ENCODE assay signal across 8 cellular contexts in the genomic region with DNA sequence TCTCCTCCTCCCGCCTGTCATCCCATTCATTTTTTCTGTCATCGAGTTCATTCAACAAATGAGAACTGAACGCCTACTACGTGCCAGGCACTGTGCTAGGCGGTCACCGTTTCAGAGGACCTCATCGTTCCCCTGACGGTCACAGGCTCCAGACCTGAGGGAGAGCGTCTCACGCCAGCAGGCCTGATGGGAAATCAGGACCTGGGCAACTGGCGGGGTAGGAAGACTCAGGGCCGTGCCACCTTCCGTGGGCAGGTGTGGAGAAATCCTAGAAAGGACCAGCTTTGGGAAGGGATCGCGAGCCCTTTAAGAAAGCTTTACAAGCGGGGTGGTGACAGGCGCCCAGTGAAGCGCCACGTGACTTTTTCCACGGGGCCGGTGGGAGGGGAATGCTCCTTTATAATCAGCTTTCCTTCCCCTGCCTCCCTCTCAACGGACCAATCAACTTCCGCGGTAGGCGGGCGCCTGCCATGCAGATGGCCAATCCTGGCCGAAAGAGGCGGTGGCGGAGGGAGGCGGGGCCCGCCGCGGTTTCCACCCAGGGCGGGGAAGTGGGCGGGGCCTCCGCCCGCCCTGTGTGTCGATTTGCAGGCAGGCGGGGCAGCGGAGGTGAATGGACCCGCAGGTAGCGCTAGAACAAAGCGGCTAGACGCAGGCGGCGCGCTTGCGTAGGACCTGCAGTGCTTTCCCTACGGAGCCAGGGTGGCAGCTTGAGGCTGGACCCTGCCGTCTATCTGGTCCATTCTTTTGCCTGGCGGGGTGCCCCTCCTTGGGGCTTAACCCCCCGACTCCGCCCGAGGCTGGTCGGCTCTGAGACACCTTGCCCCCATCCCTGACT. TPM values are rescaled to one million over a fixed set of nuclear protein-coding genes. Genes with fewer than 3 reads are reported as not detected.
DNase-seq lines count a peak whose midpoint lies in the region; ATAC-seq and TF ChIP-seq lines count a peak whose summit lies in the region.

No MANE protein-coding gene starts in this region.

- peak overlapping the region; percentile 66 to 76 for H3K9ac ChIP-seq in mucosa of rectum (ENCODE audit: low read depth in 1 of 2, low read length in 2 of 2)

- 0 to 1% methylated on average over 55 of the region's 55 CpGs for WGBS in esophagus, 2 donors

- H3K9me3 ChIP-seq in esophagus (ENCODE audit: control insufficient read depth in 2 of 2, insufficient read depth in 1 of 2, low read depth in 1 of 2, low read length in 1 of 2) (no peaks in the 10 kb centered on the region), mucosa of rectum (ENCODE audit: control insufficient read depth in 2 of 2, low read length in 2 of 2) (no peaks in the 10 kb centered on the region)

- H3K27ac ChIP-seq in esophagus (ENCODE audit: low read depth in 2 of 2, low read length in 1 of 2) (peak overlapping the region; percentile 97 to 99), mucosa of rectum (ENCODE audit: low read depth in 2 of 2, low read length in 2 of 2) (peak overlapping the region; percentile 89 to 93)

- ATAC-seq in GM21737 (IDR thresholded peaks at IDR 0.05; ENCODE audit: unreplicated experiment), result peak; percentile 73

- H3K27me3 ChIP-seq in esophagus (ENCODE audit: control insufficient read depth in 1 of 2, insufficient read depth in 2 of 2, low read length in 2 of 2), result no peaks in the 10 kb centered on the region
- H3K27me3 ChIP-seq in mucosa of rectum (ENCODE audit: control insufficient read depth in 2 of 2, insufficient read depth in 2 of 2, low read length in 2 of 2), result no peaks in the 10 kb centered on the region

- H3K36me3 ChIP-seq in esophagus (ENCODE audit: control insufficient read depth in 2 of 2, insufficient read depth in 2 of 2, low read length in 1 of 2) (peaks cover 0 to 12% of the 10 kb centered on the region in 2 donors), mucosa of rectum (ENCODE audit: control insufficient read depth in 2 of 2, insufficient read depth in 2 of 2, low read length in 2 of 2) (peaks cover 0 to 4% of the 10 kb centered on the region in 2 donors)

- DNase-seq in DMS79 (lab: John Stamatoyannopoulos, UW) (peak; percentile 79), KG1 (lab: John Stamatoyannopoulos, UW) (peak; percentile 96)
- DNase-seq in activated T-cell treated with anti-CD3 and anti-CD28 coated beads, Interleukin-2, amount 50 U/mL, for 48 hours, result peak; percentile 100
- DNase-seq in stimulated activated CD8-positive, alpha-beta memory T cell treated with anti-CD3 and anti-CD28 coated beads, Interleukin-4, amount 100 ng/mL, for 4 hours (ENCODE audit: low read depth in 2 of 2, low spot score in 1 of 2), result peak; percentile 97 to 99

- H3K4me3 ChIP-seq in esophagus (ENCODE audit: low read depth in 1 of 2, low read length in 2 of 2) (peak overlapping the region; percentile 59 to 91), mucosa of rectum (ENCODE audit: low read length in 2 of 2) (peak overlapping the region; percentile 68 to 76)

- H3K4me1 ChIP-seq in esophagus (ENCODE audit: control insufficient read depth in 2 of 2, insufficient read depth in 2 of 2, low read length in 1 of 2) (peaks cover 8 to 48% of the 10 kb centered on the region in 2 donors), mucosa of rectum (ENCODE audit: control insufficient read depth in 2 of 2, insufficient read depth in 2 of 2, low read length in 2 of 2) (peaks cover 30 to 41% of the 10 kb centered on the region in 2 donors)

TF ChIP-seq in PFSK-1, 5 proteins besides CTCF, POLR2A, EP300 and RAD21:
- no peak for TF ChIP-seq FOXP2 (optimal IDR thresholded peaks at IDR 0.05; ENCODE audit: borderline replicate concordance, extremely low read depth, extremely low read length, insufficient read depth)
- TF ChIP-seq, protein P1, sequence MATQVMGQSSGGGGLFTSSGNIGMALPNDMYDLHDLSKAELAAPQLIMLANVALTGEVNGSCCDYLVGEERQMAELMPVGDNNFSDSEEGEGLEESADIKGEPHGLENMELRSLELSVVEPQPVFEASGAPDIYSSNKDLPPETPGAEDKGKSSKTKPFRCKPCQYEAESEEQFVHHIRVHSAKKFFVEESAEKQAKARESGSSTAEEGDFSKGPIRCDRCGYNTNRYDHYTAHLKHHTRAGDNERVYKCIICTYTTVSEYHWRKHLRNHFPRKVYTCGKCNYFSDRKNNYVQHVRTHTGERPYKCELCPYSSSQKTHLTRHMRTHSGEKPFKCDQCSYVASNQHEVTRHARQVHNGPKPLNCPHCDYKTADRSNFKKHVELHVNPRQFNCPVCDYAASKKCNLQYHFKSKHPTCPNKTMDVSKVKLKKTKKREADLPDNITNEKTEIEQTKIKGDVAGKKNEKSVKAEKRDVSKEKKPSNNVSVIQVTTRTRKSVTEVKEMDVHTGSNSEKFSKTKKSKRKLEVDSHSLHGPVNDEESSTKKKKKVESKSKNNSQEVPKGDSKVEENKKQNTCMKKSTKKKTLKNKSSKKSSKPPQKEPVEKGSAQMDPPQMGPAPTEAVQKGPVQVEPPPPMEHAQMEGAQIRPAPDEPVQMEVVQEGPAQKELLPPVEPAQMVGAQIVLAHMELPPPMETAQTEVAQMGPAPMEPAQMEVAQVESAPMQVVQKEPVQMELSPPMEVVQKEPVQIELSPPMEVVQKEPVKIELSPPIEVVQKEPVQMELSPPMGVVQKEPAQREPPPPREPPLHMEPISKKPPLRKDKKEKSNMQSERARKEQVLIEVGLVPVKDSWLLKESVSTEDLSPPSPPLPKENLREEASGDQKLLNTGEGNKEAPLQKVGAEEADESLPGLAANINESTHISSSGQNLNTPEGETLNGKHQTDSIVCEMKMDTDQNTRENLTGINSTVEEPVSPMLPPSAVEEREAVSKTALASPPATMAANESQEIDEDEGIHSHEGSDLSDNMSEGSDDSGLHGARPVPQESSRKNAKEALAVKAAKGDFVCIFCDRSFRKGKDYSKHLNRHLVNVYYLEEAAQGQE (IDR thresholded peaks at IDR 0.05; ENCODE audit: insufficient read depth in 1 of 2, low read depth in 2 of 2, low read length in 2 of 2), result no peak
- no peak for TF ChIP-seq TAF1 (IDR thresholded peaks at IDR 0.05; ENCODE audit: borderline replicate concordance, insufficient read depth, low read length)
- TF ChIP-seq POLR2AphosphoS5 (IDR thresholded peaks at IDR 0.05; ENCODE audit: low read depth, low read length), result 0 out of 2 replicates have a peak, but pooled peaks have one; percentile 36
- TF ChIP-seq SIN3A (IDR thresholded peaks at IDR 0.05; ENCODE audit: borderline replicate concordance, insufficient read depth, low read length), result peak; percentile 88; the same call in 1 of the 2 replicates
TF ChIP-seq in PFSK-1: peak in this region for 2.

RNA-seq across cellular contexts. Expression of a gene that starts 0.8 kb away (rescaled TPM):
- polyA plus RNA-seq in PFSK-1 (2012; ENCODE audit: insufficient read length, low read depth), result 49.7 TPM
- polyA plus RNA-seq in esophagus, result 10 to 100 TPM; 18.2 to 35.2 TPM

Comparison
In these comparisons a context has a peak if more than half of its experiments do, and no peak if none do; other contexts are left out.
1. Peak in every context shown above with its lines: DNase-seq, ATAC-seq, H3K4me3 ChIP-seq and H3K27ac ChIP-seq.